Comparison of ENCODE assay signal across 8 cellular contexts in the genomic region with DNA sequence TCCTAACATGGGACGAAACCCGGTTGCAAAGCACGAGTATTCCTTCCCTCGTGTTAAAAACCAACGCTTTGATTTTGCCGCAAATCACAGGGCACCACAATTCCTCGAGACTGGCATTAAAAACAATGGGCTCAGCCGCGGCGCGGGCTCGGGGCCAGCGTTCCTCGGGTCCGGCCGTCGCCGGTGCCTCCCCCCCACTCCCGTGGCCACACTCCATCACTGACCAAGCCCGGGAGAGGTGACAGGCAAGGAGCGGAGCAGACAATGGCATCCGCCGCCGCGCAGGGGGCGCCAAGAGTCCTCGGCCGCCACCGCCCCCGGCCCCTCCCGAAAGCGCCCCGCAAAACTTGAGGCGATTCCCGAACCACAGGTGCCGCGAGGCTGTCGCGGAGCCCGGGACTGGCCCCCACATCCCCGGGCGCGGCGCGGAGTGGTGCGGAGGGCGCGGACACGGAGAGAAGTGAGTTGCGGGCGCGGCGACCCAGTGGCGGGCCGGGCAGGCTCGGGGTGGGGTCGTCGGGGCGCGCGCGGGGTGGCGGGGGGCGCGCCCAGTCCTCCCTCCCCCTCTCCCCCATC. TPM values are rescaled to one million over a fixed set of nuclear protein-coding genes. Genes with fewer than 3 reads are reported as not detected.
DNase-seq lines count a peak whose midpoint lies in the region; ATAC-seq, FAIRE-seq and TF ChIP-seq lines count a peak whose summit lies in the region.

No MANE protein-coding gene starts in this region.

- H3K4me1 ChIP-seq in KMS-11 (ENCODE audit: low read depth, poor library complexity, severe bottlenecking), result peaks cover 30% of the 10 kb centered on the region
- peaks cover 0 to 2% of the 10 kb centered on the region in 2 donors for H3K4me1 ChIP-seq in kidney (ENCODE audit: control insufficient read depth in 1 of 2, insufficient read depth in 1 of 2, low read depth in 1 of 2, low read length in 2 of 2)

- H3K27ac ChIP-seq in KMS-11 (peak overlapping the region; percentile 50), kidney (ENCODE audit: low read depth in 2 of 2, low read length in 2 of 2) (peak overlapping the region; percentile 60 to 75)

- H3K36me3 Mint-ChIP-seq in WTC11, result peaks cover 38% of the 10 kb centered on the region

- H3K9me3 Mint-ChIP-seq in WTC11, result no peaks in the 10 kb centered on the region

- no peaks in the 10 kb centered on the region for H3K27me3 Mint-ChIP-seq in WTC11 (ENCODE audit: low read depth)

- H3K36me3 ChIP-seq in KMS-11 (ENCODE audit: insufficient read depth), result no peaks in the 10 kb centered on the region
- H3K36me3 ChIP-seq in kidney (ENCODE audit: control insufficient read depth in 1 of 2, insufficient read depth in 2 of 2, low read length in 2 of 2), result no peaks in the 10 kb centered on the region

- no peaks in the 10 kb centered on the region for H3K9me3 ChIP-seq in kidney (ENCODE audit: control insufficient read depth in 1 of 2, low read length in 2 of 2)

- intact Hi-C loops in kidney (cut with DNase I), result no loop called here

- H3K9ac ChIP-seq in KMS-11 (peak overlapping the region; percentile 71), kidney (ENCODE audit: low read length in 2 of 2) (peak overlapping the region; percentile 24 to 30)

- H3K4me2 ChIP-seq in KMS-11, result peak overlapping the region; percentile 41

- H4K20me1 ChIP-seq in KMS-11 (ENCODE audit: insufficient read depth), result no peaks in the 10 kb centered on the region

- ATAC-seq in GM21619 (IDR thresholded peaks at IDR 0.05; ENCODE audit: unreplicated experiment), result peak; percentile 35
- no peak for ATAC-seq in WTC11
- no peak for ATAC-seq in GM18519 (IDR thresholded peaks at IDR 0.05; ENCODE audit: low FRiP score, unreplicated experiment)

- H3K27ac Mint-ChIP-seq in WTC11, result no peak overlapping the region

- peaks cover 47% of the 10 kb centered on the region for H3K4me1 Mint-ChIP-seq in WTC11

- TF ChIP-seq CTCF in KMS-11 (conservative IDR thresholded peaks at IDR 0.05; ENCODE audit: low read depth, low read length), result no peak; the same call in 1 of the 2 replicates
- no peak for TF ChIP-seq CTCF in WTC11 (IDR thresholded peaks at IDR 0.05)
- no peak for TF ChIP-seq CTCF in kidney (IDR thresholded peaks at IDR 0.05; ENCODE audit: borderline replicate concordance, extremely low read depth, insufficient read depth)

- no peaks in the 10 kb centered on the region for H3K79me2 ChIP-seq in KMS-11 (ENCODE audit: insufficient read depth, low read depth)

- H3K4me3 ChIP-seq in KMS-11 (IDR thresholded peaks at IDR 0.05; ENCODE audit: insufficient read depth, low read depth, low read length) (no peak overlapping the region), kidney (ENCODE audit: low read length in 2 of 2) (peak overlapping the region; percentile 60 to 70)

- H3K27me3 ChIP-seq in KMS-11 (ENCODE audit: insufficient read depth, low read depth), result no peaks in the 10 kb centered on the region

- peak overlapping the region; percentile 29 for H2AFZ ChIP-seq in KMS-11 (ENCODE audit: low read depth)

- DNase-seq in ELF-1 (ENCODE audit: low read depth, low spot score) (peak; percentile 74), WTC11 (ENCODE audit: low spot score) (peak; percentile 54), kidney (peak; percentile 88)
- DNase-seq in central memory CD4-positive, alpha-beta T cell, result peak; percentile 42
- DNase-seq in stimulated activated CD4-positive, alpha-beta T cell treated with anti-CD3 and anti-CD28 coated beads, Interleukin-1b, Interleukin-23, amount 100 ng/mL, for 4 hours (ENCODE audit: low read depth in 2 of 2), result peak; percentile 20 to 30

- FAIRE-seq in kidney (lab: Jason Lieb, UNC), result no peak

- POLR2A ChIA-PET in WTC11 (lab: Charles Lee), result interaction anchor here (1.2 to 1.4 kb wide), 2 partner anchors 19 to 38 kb away, joined by 3 to 4 read pairs; no protein-coding TSS in a partner anchor

- CTCF ChIA-PET in WTC11 (lab: Charles Lee), result interaction anchor here (1.4 kb wide), 1 partner anchor 77 kb away, joined by 6 read pairs; no protein-coding TSS in a partner anchor

- peak overlapping the region; percentile 85 for H3K4me3 Mint-ChIP-seq in WTC11

TF ChIP-seq in WTC11, 78 proteins besides CTCF, POLR2A, EP300 and RAD21:
- TF ChIP-seq, protein P1, sequence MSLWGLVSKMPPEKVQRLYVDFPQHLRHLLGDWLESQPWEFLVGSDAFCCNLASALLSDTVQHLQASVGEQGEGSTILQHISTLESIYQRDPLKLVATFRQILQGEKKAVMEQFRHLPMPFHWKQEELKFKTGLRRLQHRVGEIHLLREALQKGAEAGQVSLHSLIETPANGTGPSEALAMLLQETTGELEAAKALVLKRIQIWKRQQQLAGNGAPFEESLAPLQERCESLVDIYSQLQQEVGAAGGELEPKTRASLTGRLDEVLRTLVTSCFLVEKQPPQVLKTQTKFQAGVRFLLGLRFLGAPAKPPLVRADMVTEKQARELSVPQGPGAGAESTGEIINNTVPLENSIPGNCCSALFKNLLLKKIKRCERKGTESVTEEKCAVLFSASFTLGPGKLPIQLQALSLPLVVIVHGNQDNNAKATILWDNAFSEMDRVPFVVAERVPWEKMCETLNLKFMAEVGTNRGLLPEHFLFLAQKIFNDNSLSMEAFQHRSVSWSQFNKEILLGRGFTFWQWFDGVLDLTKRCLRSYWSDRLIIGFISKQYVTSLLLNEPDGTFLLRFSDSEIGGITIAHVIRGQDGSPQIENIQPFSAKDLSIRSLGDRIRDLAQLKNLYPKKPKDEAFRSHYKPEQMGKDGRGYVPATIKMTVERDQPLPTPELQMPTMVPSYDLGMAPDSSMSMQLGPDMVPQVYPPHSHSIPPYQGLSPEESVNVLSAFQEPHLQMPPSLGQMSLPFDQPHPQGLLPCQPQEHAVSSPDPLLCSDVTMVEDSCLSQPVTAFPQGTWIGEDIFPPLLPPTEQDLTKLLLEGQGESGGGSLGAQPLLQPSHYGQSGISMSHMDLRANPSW (CRISPR knock-in tag; conservative IDR thresholded peaks at IDR 0.05; ENCODE audit: low read depth), result no peak
- TF ChIP-seq, protein P2, sequence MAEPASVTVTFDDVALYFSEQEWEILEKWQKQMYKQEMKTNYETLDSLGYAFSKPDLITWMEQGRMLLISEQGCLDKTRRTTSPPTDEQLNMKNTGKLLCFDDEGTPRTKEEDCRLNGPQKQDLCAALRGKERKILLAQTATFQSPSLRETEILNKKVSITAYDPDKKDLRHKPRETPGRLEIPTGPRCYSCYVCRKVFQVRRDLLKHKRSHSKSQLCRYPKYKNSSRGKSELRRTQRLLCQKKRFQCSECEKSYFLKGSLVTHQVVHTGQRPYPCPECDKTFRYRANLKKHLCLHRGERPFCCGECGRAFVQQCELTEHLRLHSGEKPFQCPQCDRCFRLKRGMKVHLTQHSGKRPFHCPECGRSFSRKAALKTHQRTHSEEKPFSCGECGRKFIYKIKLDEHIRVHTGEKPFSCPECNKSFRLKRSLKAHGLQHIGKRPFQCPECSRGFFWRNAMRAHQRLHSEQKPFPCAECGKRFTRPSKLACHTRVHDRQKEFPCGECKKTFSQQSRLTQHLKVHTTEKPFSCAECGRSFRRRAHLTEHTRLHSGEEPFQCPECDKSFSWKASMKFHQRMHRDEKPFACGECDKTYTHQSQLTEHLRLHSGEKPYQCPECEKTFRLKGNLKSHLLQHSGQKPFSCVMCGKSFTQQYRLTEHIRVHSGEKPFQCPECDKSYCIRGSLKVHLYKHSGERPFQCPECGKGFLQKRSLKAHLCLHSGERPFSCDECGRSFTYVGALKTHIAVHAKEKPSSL (CRISPR knock-in tag; conservative IDR thresholded peaks at IDR 0.05), result no peak
- TF ChIP-seq, protein P3, sequence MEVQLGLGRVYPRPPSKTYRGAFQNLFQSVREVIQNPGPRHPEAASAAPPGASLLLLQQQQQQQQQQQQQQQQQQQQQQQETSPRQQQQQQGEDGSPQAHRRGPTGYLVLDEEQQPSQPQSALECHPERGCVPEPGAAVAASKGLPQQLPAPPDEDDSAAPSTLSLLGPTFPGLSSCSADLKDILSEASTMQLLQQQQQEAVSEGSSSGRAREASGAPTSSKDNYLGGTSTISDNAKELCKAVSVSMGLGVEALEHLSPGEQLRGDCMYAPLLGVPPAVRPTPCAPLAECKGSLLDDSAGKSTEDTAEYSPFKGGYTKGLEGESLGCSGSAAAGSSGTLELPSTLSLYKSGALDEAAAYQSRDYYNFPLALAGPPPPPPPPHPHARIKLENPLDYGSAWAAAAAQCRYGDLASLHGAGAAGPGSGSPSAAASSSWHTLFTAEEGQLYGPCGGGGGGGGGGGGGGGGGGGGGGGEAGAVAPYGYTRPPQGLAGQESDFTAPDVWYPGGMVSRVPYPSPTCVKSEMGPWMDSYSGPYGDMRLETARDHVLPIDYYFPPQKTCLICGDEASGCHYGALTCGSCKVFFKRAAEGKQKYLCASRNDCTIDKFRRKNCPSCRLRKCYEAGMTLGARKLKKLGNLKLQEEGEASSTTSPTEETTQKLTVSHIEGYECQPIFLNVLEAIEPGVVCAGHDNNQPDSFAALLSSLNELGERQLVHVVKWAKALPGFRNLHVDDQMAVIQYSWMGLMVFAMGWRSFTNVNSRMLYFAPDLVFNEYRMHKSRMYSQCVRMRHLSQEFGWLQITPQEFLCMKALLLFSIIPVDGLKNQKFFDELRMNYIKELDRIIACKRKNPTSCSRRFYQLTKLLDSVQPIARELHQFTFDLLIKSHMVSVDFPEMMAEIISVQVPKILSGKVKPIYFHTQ (CRISPR knock-in tag; IDR thresholded peaks at IDR 0.05), result no peak
- TF ChIP-seq, protein P4, sequence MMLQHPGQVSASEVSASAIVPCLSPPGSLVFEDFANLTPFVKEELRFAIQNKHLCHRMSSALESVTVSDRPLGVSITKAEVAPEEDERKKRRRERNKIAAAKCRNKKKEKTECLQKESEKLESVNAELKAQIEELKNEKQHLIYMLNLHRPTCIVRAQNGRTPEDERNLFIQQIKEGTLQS (CRISPR knock-in tag; conservative IDR thresholded peaks at IDR 0.05), result no peak
- TF ChIP-seq ZNF138 (CRISPR knock-in tag; conservative IDR thresholded peaks at IDR 0.05), result no peak
- no peak for TF ChIP-seq FOXK1 (CRISPR knock-in tag; IDR thresholded peaks at IDR 0.05)

RNA-seq across cellular contexts. Expression of a gene that starts 0.4 kb away (rescaled TPM):
- 164 to 184 TPM (median 171 TPM) in 3 replicates for total RNA-seq in WTC11 (2021)
- 28.7 TPM for total RNA-seq in kidney
- polyA plus RNA-seq in kidney (ENCODE audit: insufficient read depth, low read depth, low replicate concordance), result 13.7 TPM

Comparison
In these comparisons a context has a peak if more than half of its experiments do, and no peak if none do; other contexts are left out.
1. DNase-seq: peak in every context shown above with its lines; median percentile 88 in kidney; 74 in ELF-1; 54 in WTC11; 42 in central memory CD4-positive, alpha-beta T cell; 25 in stimulated activated CD4-positive, alpha-beta T cell treated with anti-CD3 and anti-CD28 coated beads, Interleukin-1b, Interleukin-23, amount 100 ng/mL, for 4 hours.